8 cellular contexts compared by ENCODE assay signal in the genomic region with DNA sequence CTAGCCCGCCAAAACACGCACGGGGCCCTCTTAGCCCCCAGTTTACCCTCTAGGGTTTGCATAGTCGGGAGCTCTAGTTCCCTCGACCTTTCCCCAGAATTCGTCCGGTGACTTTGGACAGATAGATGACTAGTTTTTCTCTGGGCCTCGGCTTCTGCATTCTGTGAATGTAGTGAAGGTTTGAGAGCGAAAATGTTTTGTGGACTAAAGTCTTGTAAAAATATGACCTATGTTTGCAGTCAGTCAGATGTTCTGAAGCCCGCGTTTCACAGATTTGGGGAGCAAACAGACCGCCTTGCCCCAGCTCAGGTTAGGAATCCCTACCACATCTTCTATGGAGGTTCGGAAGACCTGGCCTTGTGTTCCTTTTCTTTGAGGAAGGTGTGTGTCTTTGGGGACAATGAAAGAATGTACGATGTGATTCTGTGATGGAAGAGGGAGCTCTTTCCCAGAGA. TPM values are rescaled to one million over a fixed set of nuclear protein-coding genes. Genes with fewer than 3 reads are reported as not detected.
DNase-seq lines count a peak whose midpoint lies in the region; ATAC-seq, FAIRE-seq and TF ChIP-seq lines count a peak whose summit lies in the region.

No MANE protein-coding gene starts in this region.

- peaks cover 99% of the 10 kb centered on the region for H3K79me2 ChIP-seq in DOHH2 (ENCODE audit: control insufficient read depth, low read length)
- H3K79me2 ChIP-seq in OCI-LY3 (ENCODE audit: low read length): peaks cover 100% of the 10 kb centered on the region

- H4K20me1 ChIP-seq in DOHH2 (ENCODE audit: control insufficient read depth, insufficient read depth, low read depth, low read length) (peaks cover 34% of the 10 kb centered on the region; the same call in 1 of the 2 replicates), OCI-LY3 (ENCODE audit: insufficient read depth, low read length) (peaks cover 31% of the 10 kb centered on the region)

- H3K9me3 Mint-ChIP-seq in osteocyte (ENCODE audit: unreplicated experiment): no peaks in the 10 kb centered on the region

- H3K9ac ChIP-seq in OCI-LY3 (ENCODE audit: low read length): peak overlapping the region; percentile 99

- peak overlapping the region; percentile 99 for H3K4me3 Mint-ChIP-seq in osteocyte (ENCODE audit: unreplicated experiment)

- H3K4me3 ChIP-seq in DOHH2 (ENCODE audit: low read length) (peak overlapping the region; percentile 81), OCI-LY3 (ENCODE audit: low read length) (peak overlapping the region; percentile 98)

- ATAC-seq in HG03108 (IDR thresholded peaks at IDR 0.05; ENCODE audit: unreplicated experiment): no peak
- no peak for ATAC-seq in HG03175 (IDR thresholded peaks at IDR 0.05; ENCODE audit: unreplicated experiment)

- H3K27me3 Mint-ChIP-seq in osteocyte (ENCODE audit: unreplicated experiment): no peaks in the 10 kb centered on the region

- H3K36me3 ChIP-seq in DOHH2 (ENCODE audit: control insufficient read depth, low read length) (peaks cover 73% of the 10 kb centered on the region), OCI-LY3 (replicated peaks; ENCODE audit: low read depth, low read length) (peaks cover 38% of the 10 kb centered on the region)

- peak overlapping the region; percentile 99 for H3K27ac Mint-ChIP-seq in osteocyte (ENCODE audit: unreplicated experiment)

- H3K36me3 Mint-ChIP-seq in osteocyte (ENCODE audit: unreplicated experiment): peaks cover 5% of the 10 kb centered on the region

- no peak overlapping the region for H2AFZ ChIP-seq in OCI-LY3 (ENCODE audit: low read depth, low read length)

- no peak for TF ChIP-seq CTCF in DOHH2 (IDR thresholded peaks at IDR 0.05; ENCODE audit: low read depth, low read length, poor library complexity, severe bottlenecking)
- no peak for TF ChIP-seq CTCF in OCI-LY3 (IDR thresholded peaks at IDR 0.05; ENCODE audit: low read depth, low read length)
- TF ChIP-seq CTCF in osteocyte (IDR thresholded peaks at IDR 0.05): no peak
- TF ChIP-seq CTCF in D721Med (IDR thresholded peaks at IDR 0.05; ENCODE audit: insufficient read depth, missing control alignments): no peak

- no peaks in the 10 kb centered on the region for H3K9me2 ChIP-seq in DOHH2 (replicated peaks; ENCODE audit: control insufficient read depth, low read length)

- H3K4me2 ChIP-seq in DOHH2 (ENCODE audit: low read length) (peak overlapping the region; percentile 92), OCI-LY3 (ENCODE audit: low read length) (peak overlapping the region; percentile 80)

- no peak for FAIRE-seq in D721Med (lab: Jason Lieb, UNC)

- H3K4me1 Mint-ChIP-seq in osteocyte (ENCODE audit: unreplicated experiment): peaks cover 38% of the 10 kb centered on the region

- H3F3A ChIP-seq in DOHH2 (ENCODE audit: control insufficient read depth, insufficient read depth): peaks cover 6% of the 10 kb centered on the region; the same call in 1 of the 2 replicates

- H3K4me1 ChIP-seq in DOHH2 (ENCODE audit: control insufficient read depth, low read length) (peaks cover 39% of the 10 kb centered on the region), OCI-LY3 (ENCODE audit: low read length) (peaks cover 31% of the 10 kb centered on the region)

- no peak for DNase-seq in epithelial cell of prostate (ENCODE audit: low read depth, low spot score)
- no peak for DNase-seq in osteocyte (ENCODE audit: extremely low spot score, unreplicated experiment)
- DNase-seq in D721Med (ENCODE audit: insufficient read length, low spot score): no peak
- no peak for DNase-seq in NK-92 treated with Interleukin-12 subunit alpha and Interleukin-12 subunit beta, amount 100 ng/mL, for 24 hours (lab: John Stamatoyannopoulos, UW)

- H3K9me3 ChIP-seq in DOHH2 (ENCODE audit: control insufficient read depth, insufficient read depth, low read length) (no peaks in the 10 kb centered on the region), OCI-LY3 (ENCODE audit: insufficient read depth, low read length) (no peaks in the 10 kb centered on the region)

- H3K27me3 ChIP-seq in DOHH2 (ENCODE audit: control insufficient read depth, low read length): no peaks in the 10 kb centered on the region
- no peaks in the 10 kb centered on the region for H3K27me3 ChIP-seq in OCI-LY3 (ENCODE audit: low read depth, low read length)

- H3K27ac ChIP-seq in DOHH2 (ENCODE audit: low read depth, low read length): peak overlapping the region; percentile 77
- H3K27ac ChIP-seq in OCI-LY3 (ENCODE audit: low read length): peak overlapping the region; percentile 93
- H3K27ac ChIP-seq in epithelial cell of prostate: peak overlapping the region; percentile 85

RNA-seq across cellular contexts. Expression of a gene that starts 0.4 kb away (rescaled TPM):
- 200 and 228 TPM in 2 replicates for total RNA-seq in osteocyte

RNA-seq across cellular contexts. Expression of a gene that starts 0.5 kb away (rescaled TPM):
- 90.7 and 93.4 TPM in 2 replicates for total RNA-seq in osteocyte

RNA-seq across cellular contexts. Expression of a gene that starts 36.7 kb away (rescaled TPM):
- total RNA-seq in osteocyte: 21.6 and 24.5 TPM in 2 replicates

RNA-seq across cellular contexts. Expression of a gene that starts 56.3 kb away (rescaled TPM):
- total RNA-seq in osteocyte: 4.2 and 5.4 TPM in 2 replicates
